Comparison of ENCODE assay signal across 14 cellular contexts in genomic region chr7:139629392-139630082, GRCh38.
DNase-seq lines count a peak whose midpoint lies in the region; ATAC-seq and TF ChIP-seq lines count a peak whose summit lies in the region.
"Had no signal": no experiment of that assay in that cellular context is flagged by ENCODE, and none has a peak within 500 bp of the region (broad histone marks: within the 10 kb centered on the region; RNA-seq: fewer than 3 reads in every experiment).

No MANE protein-coding gene starts in this region.

- CTCF ChIA-PET in CD4-positive, alpha-beta memory T cell (lab: Charles Lee; ENCODE audit: partially characterized antibody) = interaction anchor here (0.7 to 1.1 kb wide), 3 partner anchors 11 to 107 kb away, joined by 3 to 4 read pairs (median 3); no protein-coding TSS in a partner anchor

- peak overlapping the region; percentile 82 to 97 (median 89) for H3K27ac Mint-ChIP-seq in CD4-positive, alpha-beta memory T cell

- no peaks in the 10 kb centered on the region for H3K9me3 Mint-ChIP-seq in CD4-positive, alpha-beta memory T cell
- H3K9me3 Mint-ChIP-seq: naive B cell had no signal

- no peak for DNase-seq in BE2C
- no peak for DNase-seq in CD4-positive, alpha-beta memory T cell
- peak; percentile 19 for DNase-seq in RPMI7951 (ENCODE audit: low read depth)
- DNase-seq in left lobe of liver (ENCODE audit: low spot score) = peak; percentile 41
- DNase-seq in GM10266 (ENCODE audit: extremely low spot score) = no peak
- DNase-seq in vagina (ENCODE audit: extremely low spot score in 2 of 2) = no peak
- DNase-seq in NCI-H1417 (lab: John Stamatoyannopoulos, UW) = no peak
- DNase-seq: heart right ventricle, MM.1S, naive B cell, NCI-H2081 treated with DMSO at 0.1 percent for 48 hours had no signal

- H3K36me3 Mint-ChIP-seq in CD4-positive, alpha-beta memory T cell = peaks cover 28 to 44% of the 10 kb centered on the region in 2 donors

- H3K36me3 ChIP-seq in BE2C = no peaks in the 10 kb centered on the region; the same call in 1 of the 2 replicates
- peaks cover 7% of the 10 kb centered on the region for H3K36me3 ChIP-seq in CD4-positive, alpha-beta memory T cell (ENCODE audit: insufficient read depth, low read length)
- peaks cover 0 to 52% of the 10 kb centered on the region in 2 donors for H3K36me3 ChIP-seq in vagina

- H3K4me1 ChIP-seq in BE2C = no peaks in the 10 kb centered on the region; the same call in 1 of the 2 replicates
- peaks cover 55% of the 10 kb centered on the region for H3K4me1 ChIP-seq in CD4-positive, alpha-beta memory T cell (ENCODE audit: insufficient read depth, low read length)
- no peaks in the 10 kb centered on the region for H3K4me1 ChIP-seq in vagina
- H3K4me1 ChIP-seq: SJCRH30, tibial nerve had no signal

- ATAC-seq in left lobe of liver = peak; percentile 69
- ATAC-seq in GM21717 (IDR thresholded peaks at IDR 0.05; ENCODE audit: unreplicated experiment) = no peak

- TF ChIP-seq CTCF in BE2C (IDR thresholded peaks at IDR 0.05; ENCODE audit: low read depth, low read length) (0 out of 2 replicates have a peak, but pooled peaks have one; percentile 8), GM10266 (IDR thresholded peaks at IDR 0.05; ENCODE audit: control insufficient read depth, insufficient read depth, low read depth, missing control alignments) (no peak), vagina (IDR thresholded peaks at IDR 0.05) (no peak)

- no peaks in the 10 kb centered on the region for H3K27me3 Mint-ChIP-seq in CD4-positive, alpha-beta memory T cell
- H3K27me3 Mint-ChIP-seq: naive B cell had no signal

- POLR2A ChIA-PET in CD4-positive, alpha-beta memory T cell (lab: Charles Lee; ENCODE audit: partially characterized antibody) = no interaction called here

- peaks cover 51 to 82% (median 60%) of the 10 kb centered on the region in 4 donors for H3K4me1 Mint-ChIP-seq in CD4-positive, alpha-beta memory T cell

- no peak overlapping the region for H3K27ac ChIP-seq in CD4-positive, alpha-beta memory T cell (ENCODE audit: low read depth, low read length)
- no peak overlapping the region for H3K27ac ChIP-seq in vagina
- H3K27ac ChIP-seq: SJCRH30, tibial nerve had no signal

- H3K9me3 ChIP-seq in BE2C (no peaks in the 10 kb centered on the region), vagina (no peaks in the 10 kb centered on the region)
- H3K9me3 ChIP-seq in CD4-positive, alpha-beta memory T cell (ENCODE audit: control insufficient read depth in 1 of 2, low read length in 2 of 2) = no peaks in the 10 kb centered on the region
- H3K9me3 ChIP-seq: heart right ventricle, SJCRH30, tibial nerve had no signal

- TF ChIP-seq POLR2A in vagina (IDR thresholded peaks at IDR 0.05) = no peak

- no peaks in the 10 kb centered on the region for H3K27me3 ChIP-seq in BE2C
- no peaks in the 10 kb centered on the region for H3K27me3 ChIP-seq in CD4-positive, alpha-beta memory T cell (ENCODE audit: insufficient read depth, low read length)
- no peaks in the 10 kb centered on the region for H3K27me3 ChIP-seq in vagina
- H3K27me3 ChIP-seq: heart right ventricle, SJCRH30, tibial nerve had no signal

- intact Hi-C loops in CD4-positive, alpha-beta memory T cell (cut with micrococcal nuclease) = no loop called here
- intact Hi-C loops in vagina (cut with DNase I) = no loop called here

- H3K4me3 Mint-ChIP-seq in CD4-positive, alpha-beta memory T cell = peak overlapping the region in 4 of 8 donors; percentile 8 to 80 (median 56)
- H3K4me3 Mint-ChIP-seq: naive B cell had no signal

- H3K4me3 ChIP-seq in BE2C (ENCODE audit: low read depth, low read length) (no peak overlapping the region), vagina (no peak overlapping the region)
- H3K4me3 ChIP-seq in CD4-positive, alpha-beta memory T cell (ENCODE audit: low read length in 2 of 2) = no peak overlapping the region
- H3K4me3 ChIP-seq: heart right ventricle, SJCRH30, tibial nerve had no signal

Comparison
In these comparisons a context has a peak if more than half of its experiments do, and no peak if none do; other contexts are left out.
1. DNase-seq: peak in RPMI7951 (single experiment) and left lobe of liver (single experiment); none in BE2C (single experiment), CD4-positive, alpha-beta memory T cell (0 of 5), GM10266 (single experiment), vagina (0 of 2) and NCI-H1417 (0 of 3).